ENCODE assay signal across 8 cellular contexts in the genomic region with DNA sequence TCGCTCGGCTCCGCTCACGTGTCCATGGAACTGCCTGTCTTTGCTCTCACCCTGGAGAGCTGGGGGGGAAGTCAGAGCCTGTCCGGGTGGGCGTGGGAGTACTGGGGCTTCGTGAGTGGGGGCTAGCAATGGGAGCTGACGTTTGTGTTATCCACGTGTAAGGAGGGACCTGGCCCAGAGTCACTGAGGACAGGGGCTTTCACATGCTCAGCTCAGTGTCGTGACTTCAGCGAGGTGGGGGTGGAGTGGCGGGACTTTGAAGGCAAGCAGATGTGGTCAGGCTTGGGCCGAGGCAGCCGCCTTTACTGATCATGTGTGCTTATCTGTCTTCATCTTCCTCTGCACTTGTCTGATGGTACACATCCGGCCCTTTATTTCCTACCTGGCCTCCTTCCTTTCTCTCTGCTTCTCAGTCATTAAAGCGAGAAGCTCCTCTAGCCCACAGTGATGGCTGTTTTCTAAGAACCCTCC.
DNase-seq lines count a peak whose midpoint lies in the region; ATAC-seq lines count a peak whose summit lies in the region.

No MANE protein-coding gene starts in this region.

- DNase-seq in CD1c-positive myeloid dendritic cell (ENCODE audit: extremely low spot score) (peak; percentile 4), GM19240 (ENCODE audit: insufficient read length, low spot score) (no peak), dermis blood vessel endothelial cell (no peak), NCI-H1092 (lab: John Stamatoyannopoulos, UW) (no peak)
- peak; percentile 47 to 61 for DNase-seq in activated CD4-positive, alpha-beta T cell treated with anti-CD3 and anti-CD28 coated beads, Interleukin-2, amount 50 U/mL, for 48 hours
- DNase-seq in effector CD8-positive, alpha-beta T cell (lab: John Stamatoyannopoulos, UW), result peak; percentile 10
- peak; percentile 30 to 34 for DNase-seq in stimulated activated CD4-positive, alpha-beta T cell treated with anti-CD3 and anti-CD28 coated beads, Interleukin-1b, Interleukin-23, amount 100 ng/mL, for 4 hours (ENCODE audit: low read depth in 2 of 2)

- no peak for ATAC-seq in GM21786 (IDR thresholded peaks at IDR 0.05; ENCODE audit: unreplicated experiment)

Comparison
In these comparisons a context has a peak if more than half of its experiments do, and no peak if none do; other contexts are left out.
1. DNase-seq: peak in CD1c-positive myeloid dendritic cell (single experiment), activated CD4-positive, alpha-beta T cell treated with anti-CD3 and anti-CD28 coated beads, Interleukin-2, amount 50 U/mL, for 48 hours (2 of 2), effector CD8-positive, alpha-beta T cell (single experiment) and stimulated activated CD4-positive, alpha-beta T cell treated with anti-CD3 and anti-CD28 coated beads, Interleukin-1b, Interleukin-23, amount 100 ng/mL, for 4 hours (2 of 2); none in GM19240 (single experiment), dermis blood vessel endothelial cell (single experiment) and NCI-H1092 (single experiment).